1 cellular context compared by ENCODE assay signal in genomic region chr7:143415209-143415608, GRCh38.
A peak's percentile ranks its signal among the peaks of the same experiment; 100 is the strongest.
TF ChIP-seq lines count a peak whose summit lies in the region.
"Not testable (repeated sequence)": the region's sequence is repeated elsewhere in the genome, so short reads cannot be mapped to it uniquely, and the experiment has no call there.

No MANE protein-coding gene starts in this region.

TF ChIP-seq in K562, 482 proteins besides CTCF, POLR2A, EP300 and RAD21:
- not testable (repeated sequence) for TF ChIP-seq CEBPG (CRISPR knock-in tag; IDR thresholded peaks at IDR 0.05); ATF3 (CRISPR knock-in tag; conservative IDR thresholded peaks at IDR 0.05)
- TF ChIP-seq CEBPG (tag; conservative IDR thresholded peaks at IDR 0.05 in 1 of 2, IDR thresholded peaks at IDR 0.05 in 1 of 2) (peak in 1 of 2 experiments; percentile 88; a peak in 3 of 4 replicates), ATF3 (IDR thresholded peaks at IDR 0.05) (peak; percentile 53), ZNF668 (CRISPR knock-in tag; IDR thresholded peaks at IDR 0.05) (0 out of 2 replicates have a peak, but pooled peaks have one; percentile 5), CEBPB (tag; IDR thresholded peaks at IDR 0.05) (peak; percentile 69)
- TF ChIP-seq, protein P1, sequence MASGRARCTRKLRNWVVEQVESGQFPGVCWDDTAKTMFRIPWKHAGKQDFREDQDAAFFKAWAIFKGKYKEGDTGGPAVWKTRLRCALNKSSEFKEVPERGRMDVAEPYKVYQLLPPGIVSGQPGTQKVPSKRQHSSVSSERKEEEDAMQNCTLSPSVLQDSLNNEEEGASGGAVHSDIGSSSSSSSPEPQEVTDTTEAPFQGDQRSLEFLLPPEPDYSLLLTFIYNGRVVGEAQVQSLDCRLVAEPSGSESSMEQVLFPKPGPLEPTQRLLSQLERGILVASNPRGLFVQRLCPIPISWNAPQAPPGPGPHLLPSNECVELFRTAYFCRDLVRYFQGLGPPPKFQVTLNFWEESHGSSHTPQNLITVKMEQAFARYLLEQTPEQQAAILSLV (tag; IDR thresholded peaks at IDR 0.05), result peak; percentile 46; the same call in 1 of the 2 replicates
